ENCODE assay signal across 12 cellular contexts in the genomic region with DNA sequence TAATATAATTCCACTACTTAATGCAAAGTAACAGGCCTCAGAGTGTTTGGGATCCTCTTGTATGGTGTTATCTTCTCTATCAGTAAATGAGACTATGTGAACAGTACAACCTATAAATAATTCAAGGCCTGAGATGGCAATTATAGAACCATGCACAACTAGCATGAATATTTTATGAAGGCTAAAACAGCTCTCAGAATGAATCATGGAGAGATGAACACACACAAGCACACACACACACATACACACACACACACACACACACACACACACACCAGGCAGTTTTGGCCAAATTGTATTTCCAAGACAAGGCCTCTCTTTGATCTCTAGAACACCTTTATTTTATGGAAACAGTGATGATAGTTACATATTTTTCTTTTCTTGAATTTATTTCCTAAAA.
DNase-seq lines count a peak whose midpoint lies in the region; ATAC-seq and TF ChIP-seq lines count a peak whose summit lies in the region.
"Had no signal": no experiment of that assay in that cellular context is flagged by ENCODE, and none has a peak within 500 bp of the region (broad histone marks: within the 10 kb centered on the region; RNA-seq: fewer than 3 reads in every experiment).

No MANE protein-coding gene starts in this region.

- no peaks in the 10 kb centered on the region for H3K9me3 ChIP-seq in right cardiac atrium (ENCODE audit: control insufficient read depth, low read length)
- no peaks in the 10 kb centered on the region for H3K9me3 ChIP-seq in SU-DHL-6 (ENCODE audit: insufficient read depth, low read length)
- H3K9me3 ChIP-seq in uterus, result no peaks in the 10 kb centered on the region

- H3K27me3 Mint-ChIP-seq in immature natural killer cell (ENCODE audit: low read depth in 3 of 3), result peaks cover 0 to 3% (median under 1%) of the 10 kb centered on the region in 3 donors

- peaks cover 0 to 3% (median 3%) of the 10 kb centered on the region in 3 donors for H3K36me3 Mint-ChIP-seq in immature natural killer cell
- H3K36me3 Mint-ChIP-seq: type B pancreatic cell, WTC11 had no signal

- H3K4me3 ChIP-seq in right cardiac atrium (ENCODE audit: low read length) (peak overlapping the region; percentile 48), SU-DHL-6 (ENCODE audit: insufficient read depth, low read length, poor library complexity, severe bottlenecking) (no peak overlapping the region), uterus (no peak overlapping the region), lower leg skin (ENCODE audit: low read depth, poor library complexity, severe bottlenecking) (no peak overlapping the region)

- DNase-seq in right cardiac atrium (no peak), left ventricle myocardium superior (no peak), immature natural killer cell (no peak), uterus (no peak), lower leg skin (ENCODE audit: low spot score in 2 of 2) (no peak)
- DNase-seq: NCI-H510A; stimulated activated CD4-positive, alpha-beta T cell treated with anti-CD3 and anti-CD28 coated beads, Interleukin-1b, Interleukin-23, amount 100 ng/mL, for 48 hours had no signal

- no peaks in the 10 kb centered on the region for H3K79me2 ChIP-seq in SU-DHL-6 (ENCODE audit: insufficient read depth, low read length)

- H3K36me3 ChIP-seq in SU-DHL-6 (ENCODE audit: low read length), result no peaks in the 10 kb centered on the region
- no peaks in the 10 kb centered on the region for H3K36me3 ChIP-seq in uterus

- TF ChIP-seq POLR2A in uterus (IDR thresholded peaks at IDR 0.05) (no peak), lower leg skin (IDR thresholded peaks at IDR 0.05) (no peak)

- peaks cover 0 to 3% (median 0%) of the 10 kb centered on the region in 6 donors for H3K9me3 Mint-ChIP-seq in immature natural killer cell
- H3K9me3 Mint-ChIP-seq: type B pancreatic cell, WTC11 had no signal

- H3K4me3 Mint-ChIP-seq in immature natural killer cell, result peak overlapping the region; percentile 43 to 88 (median 74)
- H3K4me3 Mint-ChIP-seq: type B pancreatic cell, WTC11 had no signal

- no peak for TF ChIP-seq CTCF in SU-DHL-6 (IDR thresholded peaks at IDR 0.05; ENCODE audit: insufficient read depth, low read length, poor library complexity, severe bottlenecking)
- no peak for TF ChIP-seq CTCF in uterus (IDR thresholded peaks at IDR 0.05)
- TF ChIP-seq CTCF in lower leg skin (IDR thresholded peaks at IDR 0.05), result no peak

- H3K9me2 ChIP-seq in SU-DHL-6 (replicated peaks; ENCODE audit: insufficient read depth, low read length), result no peaks in the 10 kb centered on the region

- H3K4me1 ChIP-seq in right cardiac atrium (ENCODE audit: control insufficient read depth, insufficient read depth, low read length) (peaks cover 2% of the 10 kb centered on the region), uterus (no peaks in the 10 kb centered on the region)

- no peak overlapping the region for H3K27ac ChIP-seq in right cardiac atrium (ENCODE audit: low read length)
- no peak overlapping the region for H3K27ac ChIP-seq in SU-DHL-6 (ENCODE audit: low read depth, low read length)
- peak overlapping the region; percentile 36 to 65 for H3K27ac ChIP-seq in uterus

- no peaks in the 10 kb centered on the region for H3F3A ChIP-seq in SU-DHL-6 (ENCODE audit: insufficient read depth)

- H4K20me1 ChIP-seq in SU-DHL-6 (ENCODE audit: low read depth, low read length), result no peaks in the 10 kb centered on the region

- H3K27me3 ChIP-seq in right cardiac atrium (ENCODE audit: control insufficient read depth, insufficient read depth) (no peaks in the 10 kb centered on the region), SU-DHL-6 (ENCODE audit: low read length) (no peaks in the 10 kb centered on the region), uterus (no peaks in the 10 kb centered on the region)

- H2AFZ ChIP-seq in SU-DHL-6 (ENCODE audit: low read depth, low read length, severe bottlenecking), result no peak overlapping the region

- peaks cover 10 to 24% of the 10 kb centered on the region in 2 donors for H3K4me1 Mint-ChIP-seq in immature natural killer cell

- peak overlapping the region in 4 of 6 donors; percentile 40 to 81 (median 66) for H3K27ac Mint-ChIP-seq in immature natural killer cell
- H3K27ac Mint-ChIP-seq: type B pancreatic cell, WTC11 had no signal

- peak overlapping the region; percentile 20 for H3K4me2 ChIP-seq in SU-DHL-6 (ENCODE audit: low read depth, low read length, poor library complexity, severe bottlenecking)

- intact Hi-C loops in right cardiac atrium (cut with DNase I), result loop anchor here in 1 of 4 donors (10.0 kb wide), 1 partner anchor 230 kb away; no protein-coding TSS in a partner anchor
- intact Hi-C loops in left ventricle myocardium superior (cut with micrococcal nuclease), result no loop called here
- intact Hi-C loops in uterus (cut with DNase I; ENCODE audit: low total_unique reads), result no loop called here
- intact Hi-C loops in lower leg skin (cut with DNase I; ENCODE audit: low total_unique reads), result no loop called here

- ATAC-seq in right cardiac atrium, result no peak
- no peak for ATAC-seq in left ventricle myocardium superior
- no peak for ATAC-seq in HG02678 (IDR thresholded peaks at IDR 0.05; ENCODE audit: unreplicated experiment)
- ATAC-seq in GM18511 (IDR thresholded peaks at IDR 0.05; ENCODE audit: unreplicated experiment), result no peak
- ATAC-seq: WTC11 had no signal

- H3K9ac ChIP-seq in SU-DHL-6 (ENCODE audit: low read length), result no peak overlapping the region

Comparison
In these comparisons a context has a peak if more than half of its experiments do, and no peak if none do; other contexts are left out.
1. H3K27ac ChIP-seq: peak in uterus (2 of 2); none in right cardiac atrium (single experiment) and SU-DHL-6 (single experiment).